In the genomic region with DNA sequence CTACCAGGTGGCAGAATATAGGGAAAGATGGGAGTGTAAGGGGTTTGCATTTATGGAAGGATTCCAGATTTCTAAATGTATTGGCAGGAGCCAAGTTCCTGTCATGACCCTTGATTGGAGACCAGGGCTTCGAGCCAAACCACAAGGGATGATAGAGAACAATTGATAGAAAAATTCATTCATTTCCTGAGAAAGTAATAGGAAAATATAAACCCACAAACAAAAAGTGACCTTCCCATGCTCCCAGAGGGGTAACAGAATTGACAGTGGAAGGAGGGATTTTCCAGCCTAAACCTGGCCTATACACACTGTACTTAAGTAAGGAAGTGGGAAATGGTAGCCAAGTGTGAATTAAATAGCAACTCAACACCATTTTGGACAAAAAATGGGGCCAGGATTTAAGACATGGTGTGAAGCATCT, we compare ENCODE assay signal across 1 cellular context.
TF ChIP-seq lines count a peak whose summit lies in the region.

No MANE protein-coding gene starts in this region.

TF ChIP-seq in GM23338, 12 proteins besides CTCF, POLR2A, EP300 and RAD21 (continued from another document):
- TF ChIP-seq, protein P1, sequence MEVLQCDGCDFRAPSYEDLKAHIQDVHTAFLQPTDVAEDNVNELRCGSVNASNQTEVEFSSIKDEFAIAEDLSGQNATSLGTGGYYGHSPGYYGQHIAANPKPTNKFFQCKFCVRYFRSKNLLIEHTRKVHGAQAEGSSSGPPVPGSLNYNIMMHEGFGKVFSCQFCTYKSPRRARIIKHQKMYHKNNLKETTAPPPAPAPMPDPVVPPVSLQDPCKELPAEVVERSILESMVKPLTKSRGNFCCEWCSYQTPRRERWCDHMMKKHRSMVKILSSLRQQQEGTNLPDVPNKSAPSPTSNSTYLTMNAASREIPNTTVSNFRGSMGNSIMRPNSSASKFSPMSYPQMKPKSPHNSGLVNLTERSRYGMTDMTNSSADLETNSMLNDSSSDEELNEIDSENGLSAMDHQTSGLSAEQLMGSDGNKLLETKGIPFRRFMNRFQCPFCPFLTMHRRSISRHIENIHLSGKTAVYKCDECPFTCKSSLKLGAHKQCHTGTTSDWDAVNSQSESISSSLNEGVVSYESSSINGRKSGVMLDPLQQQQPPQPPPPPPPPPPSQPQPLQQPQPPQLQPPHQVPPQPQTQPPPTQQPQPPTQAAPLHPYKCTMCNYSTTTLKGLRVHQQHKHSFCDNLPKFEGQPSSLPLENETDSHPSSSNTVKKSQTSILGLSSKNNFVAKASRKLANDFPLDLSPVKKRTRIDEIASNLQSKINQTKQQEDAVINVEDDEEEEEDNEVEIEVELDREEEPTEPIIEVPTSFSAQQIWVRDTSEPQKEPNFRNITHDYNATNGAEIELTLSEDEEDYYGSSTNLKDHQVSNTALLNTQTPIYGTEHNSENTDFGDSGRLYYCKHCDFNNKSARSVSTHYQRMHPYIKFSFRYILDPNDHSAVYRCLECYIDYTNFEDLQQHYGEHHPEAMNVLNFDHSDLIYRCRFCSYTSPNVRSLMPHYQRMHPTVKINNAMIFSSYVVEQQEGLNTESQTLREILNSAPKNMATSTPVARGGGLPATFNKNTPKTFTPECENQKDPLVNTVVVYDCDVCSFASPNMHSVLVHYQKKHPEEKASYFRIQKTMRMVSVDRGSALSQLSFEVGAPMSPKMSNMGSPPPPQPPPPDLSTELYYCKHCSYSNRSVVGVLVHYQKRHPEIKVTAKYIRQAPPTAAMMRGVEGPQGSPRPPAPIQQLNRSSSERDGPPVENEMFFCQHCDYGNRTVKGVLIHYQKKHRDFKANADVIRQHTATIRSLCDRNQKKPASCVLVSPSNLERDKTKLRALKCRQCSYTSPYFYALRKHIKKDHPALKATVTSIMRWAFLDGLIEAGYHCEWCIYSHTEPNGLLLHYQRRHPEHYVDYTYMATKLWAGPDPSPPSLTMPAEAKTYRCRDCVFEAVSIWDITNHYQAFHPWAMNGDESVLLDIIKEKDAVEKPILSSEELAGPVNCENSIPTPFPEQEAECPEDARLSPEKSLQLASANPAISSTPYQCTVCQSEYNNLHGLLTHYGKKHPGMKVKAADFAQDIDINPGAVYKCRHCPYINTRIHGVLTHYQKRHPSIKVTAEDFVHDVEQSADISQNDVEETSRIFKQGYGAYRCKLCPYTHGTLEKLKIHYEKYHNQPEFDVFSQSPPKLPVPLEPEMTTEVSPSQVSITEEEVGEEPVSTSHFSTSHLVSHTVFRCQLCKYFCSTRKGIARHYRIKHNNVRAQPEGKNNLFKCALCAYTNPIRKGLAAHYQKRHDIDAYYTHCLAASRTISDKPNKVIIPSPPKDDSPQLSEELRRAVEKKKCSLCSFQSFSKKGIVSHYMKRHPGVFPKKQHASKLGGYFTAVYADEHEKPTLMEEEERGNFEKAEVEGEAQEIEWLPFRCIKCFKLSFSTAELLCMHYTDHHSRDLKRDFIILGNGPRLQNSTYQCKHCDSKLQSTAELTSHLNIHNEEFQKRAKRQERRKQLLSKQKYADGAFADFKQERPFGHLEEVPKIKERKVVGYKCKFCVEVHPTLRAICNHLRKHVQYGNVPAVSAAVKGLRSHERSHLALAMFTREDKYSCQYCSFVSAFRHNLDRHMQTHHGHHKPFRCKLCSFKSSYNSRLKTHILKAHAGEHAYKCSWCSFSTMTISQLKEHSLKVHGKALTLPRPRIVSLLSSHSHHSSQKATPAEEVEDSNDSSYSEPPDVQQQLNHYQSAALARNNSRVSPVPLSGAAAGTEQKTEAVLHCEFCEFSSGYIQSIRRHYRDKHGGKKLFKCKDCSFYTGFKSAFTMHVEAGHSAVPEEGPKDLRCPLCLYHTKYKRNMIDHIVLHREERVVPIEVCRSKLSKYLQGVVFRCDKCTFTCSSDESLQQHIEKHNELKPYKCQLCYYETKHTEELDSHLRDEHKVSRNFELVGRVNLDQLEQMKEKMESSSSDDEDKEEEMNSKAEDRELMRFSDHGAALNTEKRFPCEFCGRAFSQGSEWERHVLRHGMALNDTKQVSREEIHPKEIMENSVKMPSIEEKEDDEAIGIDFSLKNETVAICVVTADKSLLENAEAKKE (CRISPR knock-in tag; IDR thresholded peaks at IDR 0.05) = no peak
- no peak for TF ChIP-seq ZNF114 (CRISPR knock-in tag; IDR thresholded peaks at IDR 0.05)
- TF ChIP-seq CREB1 (CRISPR knock-in tag; IDR thresholded peaks at IDR 0.05; ENCODE audit: low read depth) = no peak
- no peak for TF ChIP-seq NANOG (IDR thresholded peaks at IDR 0.05; ENCODE audit: borderline replicate concordance)
